ENCODE assay signal across 22 cellular contexts in genomic region chr12:12238605-12239004, GRCh38.
"Had no signal": no experiment of that assay in that cellular context is flagged by ENCODE, and none has a peak within 500 bp of the region (broad histone marks: within the 10 kb centered on the region; RNA-seq: fewer than 3 reads in every experiment).

No MANE protein-coding gene starts in this region.

- H3K9ac ChIP-seq: parathyroid adenoma had no signal

- ATAC-seq: activated CD4-positive, alpha-beta T cell treated with anti-CD3 and anti-CD28 coated beads for 36 hours; activated T-cell treated with anti-CD3 and anti-CD28 coated beads, Interleukin-2, amount 50 U/mL, for 72 hours; left cardiac atrium; naive thymus-derived CD4-positive, alpha-beta T cell; right cardiac atrium; stimulated activated effector memory CD8-positive, alpha-beta T cell treated with anti-CD3 and anti-CD28 coated beads, Interleukin-12 subunit alpha, Interleukin-12 subunit beta, amount 100 ng/mL, for 72 hours had no signal

- H3K9me3 ChIP-seq: thoracic aorta had no signal

- DNase-seq: activated CD4-positive, alpha-beta T cell treated with anti-CD3 and anti-CD28 coated beads for 36 hours; activated CD4-positive, alpha-beta T cell treated with anti-CD3 and anti-CD28 coated beads, Interleukin-2, amount 50 U/mL, for 4 hours; activated CD4-positive, CD25-positive, alpha-beta regulatory T cell; activated naive CD4-positive, alpha-beta T cell treated with Interleukin-2 at 50 U/mL for 16 hours; activated T-cell treated with anti-CD3 and anti-CD28 coated beads for 4 hours; activated T-cell treated with anti-CD3 and anti-CD28 coated beads, Interleukin-2, amount 50 U/mL, for 72 hours; anterior cingulate cortex; effector CD4-positive, alpha-beta T cell; left cardiac atrium; mammary epithelial cell; naive thymus-derived CD4-positive, alpha-beta T cell; occipital lobe; right cardiac atrium; stimulated activated CD4-positive, alpha-beta T cell treated with anti-CD3 and anti-CD28 coated beads, Interleukin-4, amount 100 ng/mL, for 24 hours; SW 1271; trophoblast cell had no signal

- H3K27ac ChIP-seq: parathyroid adenoma, thoracic aorta had no signal

- H3K4me1 Mint-ChIP-seq: stimulated activated effector memory CD8-positive, alpha-beta T cell treated with anti-CD3 and anti-CD28 coated beads, Interleukin-12 subunit alpha, Interleukin-12 subunit beta, amount 100 ng/mL, for 72 hours had no signal

- H3K27ac Mint-ChIP-seq: activated CD4-positive, alpha-beta T cell treated with anti-CD3 and anti-CD28 coated beads for 36 hours; activated naive CD8-positive, alpha-beta T cell; activated T-cell treated with anti-CD3 and anti-CD28 coated beads, Interleukin-2, amount 50 U/mL, for 72 hours; mesothelial cell of epicardium; naive thymus-derived CD4-positive, alpha-beta T cell; stimulated activated effector memory CD8-positive, alpha-beta T cell treated with anti-CD3 and anti-CD28 coated beads, Interleukin-12 subunit alpha, Interleukin-12 subunit beta, amount 100 ng/mL, for 72 hours; stimulated activated naive CD8-positive, alpha-beta T cell treated with anti-CD3 and anti-CD28 coated beads, Interleukin-15, Interleukin-2, amounts not matched to agents 100 ng/mL and 50 ng/mL, for 24 hours had no signal

- H3K36me3 ChIP-seq: thoracic aorta had no signal

- H3K4me3 ChIP-seq: thoracic aorta had no signal

- H3K36me3 Mint-ChIP-seq: activated naive CD8-positive, alpha-beta T cell; stimulated activated effector memory CD8-positive, alpha-beta T cell treated with anti-CD3 and anti-CD28 coated beads, Interleukin-12 subunit alpha, Interleukin-12 subunit beta, amount 100 ng/mL, for 72 hours had no signal

- H3K9me3 Mint-ChIP-seq: activated T-cell treated with anti-CD3 and anti-CD28 coated beads, Interleukin-2, amount 50 U/mL, for 72 hours; stimulated activated effector memory CD8-positive, alpha-beta T cell treated with anti-CD3 and anti-CD28 coated beads, Interleukin-12 subunit alpha, Interleukin-12 subunit beta, amount 100 ng/mL, for 72 hours; stimulated activated naive CD8-positive, alpha-beta T cell treated with anti-CD3 and anti-CD28 coated beads, Interleukin-15, Interleukin-2, amounts not matched to agents 100 ng/mL and 50 ng/mL, for 24 hours had no signal

- H2AFZ ChIP-seq: parathyroid adenoma had no signal

- H3K27me3 Mint-ChIP-seq: activated CD4-positive, alpha-beta T cell treated with anti-CD3 and anti-CD28 coated beads for 36 hours; activated naive CD8-positive, alpha-beta T cell; stimulated activated naive CD8-positive, alpha-beta T cell treated with anti-CD3 and anti-CD28 coated beads, Interleukin-15, Interleukin-2, amounts not matched to agents 100 ng/mL and 50 ng/mL, for 24 hours had no signal

- H3K4me3 Mint-ChIP-seq: activated CD4-positive, alpha-beta T cell treated with anti-CD3 and anti-CD28 coated beads for 36 hours; activated naive CD8-positive, alpha-beta T cell; activated T-cell treated with anti-CD3 and anti-CD28 coated beads, Interleukin-2, amount 50 U/mL, for 72 hours; mesothelial cell of epicardium; naive thymus-derived CD4-positive, alpha-beta T cell; stimulated activated effector memory CD8-positive, alpha-beta T cell treated with anti-CD3 and anti-CD28 coated beads, Interleukin-12 subunit alpha, Interleukin-12 subunit beta, amount 100 ng/mL, for 72 hours; stimulated activated naive CD8-positive, alpha-beta T cell treated with anti-CD3 and anti-CD28 coated beads, Interleukin-15, Interleukin-2, amounts not matched to agents 100 ng/mL and 50 ng/mL, for 24 hours had no signal
